ENCODE assay signal across 1 cellular context in the genomic region with DNA sequence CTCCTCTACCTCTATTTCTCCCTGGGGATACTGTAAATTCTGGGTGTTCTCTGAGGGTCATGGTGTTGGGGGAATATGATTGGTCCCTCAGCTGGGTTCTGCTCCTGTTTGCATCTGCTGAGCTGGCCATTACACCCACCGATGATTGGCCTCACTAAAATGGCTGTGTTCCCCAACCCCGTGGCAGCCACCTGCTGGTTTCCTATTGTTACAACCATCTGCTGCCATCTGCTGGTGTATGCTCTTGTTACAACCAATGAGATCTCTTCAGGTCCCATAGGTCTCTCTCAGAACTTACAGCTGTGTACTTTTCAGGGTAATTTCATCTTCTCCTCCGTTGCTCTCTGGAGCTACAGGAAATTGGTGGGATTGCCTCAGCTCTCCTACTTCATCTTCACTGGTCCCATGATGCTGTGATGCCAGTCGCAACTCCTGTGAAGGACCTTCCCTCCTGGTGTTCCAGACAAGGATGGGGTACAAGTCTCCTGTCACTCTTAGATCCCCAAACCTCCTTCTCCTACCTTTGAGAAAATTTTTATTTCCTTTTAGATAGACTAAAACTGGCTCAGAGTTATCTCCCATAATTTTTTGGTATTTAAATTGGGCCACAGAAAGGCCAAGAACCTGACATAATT.
TF ChIP-seq lines count a peak whose summit lies in the region.

No MANE protein-coding gene starts in this region.

TF ChIP-seq in IMR-90, 13 proteins besides CTCF, POLR2A, EP300 and RAD21:
- peak; percentile 43; the same call in 1 of the 2 replicates for TF ChIP-seq MAFK (IDR thresholded peaks at IDR 0.05; ENCODE audit: low read depth, low read length)
- TF ChIP-seq SMC3 (IDR thresholded peaks at IDR 0.05; ENCODE audit: low read depth, low read length), result peak; percentile 93
- TF ChIP-seq MXI1 (IDR thresholded peaks at IDR 0.05; ENCODE audit: borderline replicate concordance, low read depth, low read length), result no peak
- TF ChIP-seq RCOR1 (IDR thresholded peaks at IDR 0.05; ENCODE audit: insufficient replicate concordance, low read length), result no peak
- TF ChIP-seq, protein P1, sequence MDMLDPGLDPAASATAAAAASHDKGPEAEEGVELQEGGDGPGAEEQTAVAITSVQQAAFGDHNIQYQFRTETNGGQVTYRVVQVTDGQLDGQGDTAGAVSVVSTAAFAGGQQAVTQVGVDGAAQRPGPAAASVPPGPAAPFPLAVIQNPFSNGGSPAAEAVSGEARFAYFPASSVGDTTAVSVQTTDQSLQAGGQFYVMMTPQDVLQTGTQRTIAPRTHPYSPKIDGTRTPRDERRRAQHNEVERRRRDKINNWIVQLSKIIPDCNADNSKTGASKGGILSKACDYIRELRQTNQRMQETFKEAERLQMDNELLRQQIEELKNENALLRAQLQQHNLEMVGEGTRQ (IDR thresholded peaks at IDR 0.05; ENCODE audit: low read depth, low read length), result peak; percentile 29; the same call in 1 of the 2 replicates
